ENCODE assay signal across 20 cellular contexts in genomic region chr15:86555939-86556725, GRCh38.
DNase-seq lines count a peak whose midpoint lies in the region; ATAC-seq and TF ChIP-seq lines count a peak whose summit lies in the region.
"Had no signal": no experiment of that assay in that cellular context is flagged by ENCODE, and none has a peak within 500 bp of the region (broad histone marks: within the 10 kb centered on the region; RNA-seq: fewer than 3 reads in every experiment).

No MANE protein-coding gene starts in this region.

- CTCF ChIA-PET in HEK293 (lab: Yijun Ruan, JAX): interaction anchor here (0.6 to 0.7 kb wide), 3 partner anchors 319 to 1738 kb away, joined by 3 read pairs; no protein-coding TSS in a partner anchor

- DNase-seq in NCI-H345 treated with DMSO at 0.1 percent for 48 hours (lab: John Stamatoyannopoulos, UW; ENCODE audit: unreplicated experiment) (peak; percentile 86), mesothelial cell of epicardium (ENCODE audit: low spot score in 2 of 2, unreplicated experiment in 2 of 2) (no peak), RPMI8226 (no peak)
- DNase-seq: activated CD8-positive, alpha-beta memory T cell treated with anti-CD3 and anti-CD28 coated beads, Interleukin-2, amount 50 U/mL, for 4 hours; activated naive CD4-positive, alpha-beta T cell treated with Interleukin-2 at 50 U/mL for 16 hours; aorta; COR-L47; GDM1; heart left ventricle; MG63; Right ventricle myocardium superior; sigmoid colon; stimulated activated CD4-positive, alpha-beta T cell treated with anti-CD3 and anti-CD28 coated beads, Interleukin-2, amount 100 ng/mL, for 48 hours; testis had no signal

- H3K27ac Mint-ChIP-seq in brain (peak overlapping the region in 4 of 5 experiments; percentile 0 to 32 (median 0)), mesothelial cell of epicardium (peak overlapping the region; percentile 35)

- no peaks in the 10 kb centered on the region for H3K36me3 ChIP-seq in HEK293 (ENCODE audit: control insufficient read depth in 2 of 2, insufficient read depth in 1 of 2, low read length in 2 of 2)
- H3K36me3 ChIP-seq: heart left ventricle, MG63, sigmoid colon had no signal

- H3K4me3 Mint-ChIP-seq in brain (peak overlapping the region in 2 of 5 experiments; percentile 16 to 38), mesothelial cell of epicardium (no peak overlapping the region)

- H3K4me1 Mint-ChIP-seq in brain (peaks cover 36% of the 10 kb centered on the region), mesothelial cell of epicardium (peaks cover 26% of the 10 kb centered on the region)

- no peak overlapping the region for H3K4me3 ChIP-seq in HEK293 (ENCODE audit: low read depth, low read length)
- H3K4me3 ChIP-seq: heart left ventricle, MG63, sigmoid colon, testis had no signal

- H3K27ac ChIP-seq in HEK293 (ENCODE audit: extremely low read depth, low read depth, low read length): peak overlapping the region; percentile 61
- H3K27ac ChIP-seq: heart left ventricle, sigmoid colon, testis had no signal

- ATAC-seq in GM19035 (IDR thresholded peaks at IDR 0.05; ENCODE audit: unreplicated experiment) (no peak), HG02678 (IDR thresholded peaks at IDR 0.05; ENCODE audit: unreplicated experiment) (no peak), HG03469 (IDR thresholded peaks at IDR 0.05; ENCODE audit: unreplicated experiment) (no peak)
- ATAC-seq: activated CD4-positive, CD25-positive, alpha-beta regulatory T cell treated with anti-CD3 and anti-CD28 coated beads, Interleukin-2, amount 50 U/mL, for 24 hours had no signal

- no peak for TF ChIP-seq CTCF in HEK293 (tag by site-specific recombination; IDR thresholded peaks at IDR 0.05)
- no peak for TF ChIP-seq CTCF in brain (conservative IDR thresholded peaks at IDR 0.05)
- no peak for TF ChIP-seq CTCF in mesothelial cell of epicardium (IDR thresholded peaks at IDR 0.05; ENCODE audit: unreplicated experiment)

- POLR2A ChIA-PET in HEK293 (lab: Yijun Ruan, JAX): no interaction called here

- H3K36me3 Mint-ChIP-seq in brain (no peaks in the 10 kb centered on the region), mesothelial cell of epicardium (no peaks in the 10 kb centered on the region)

- H3K4me1 ChIP-seq in HEK293 (ENCODE audit: control insufficient read depth, insufficient read depth, low read length): peaks cover 30% of the 10 kb centered on the region
- H3K4me1 ChIP-seq: sigmoid colon, testis had no signal

- H3K27me3 Mint-ChIP-seq in brain (no peaks in the 10 kb centered on the region), mesothelial cell of epicardium (ENCODE audit: low read depth) (no peaks in the 10 kb centered on the region)

- H3K9me3 Mint-ChIP-seq in brain (peaks cover 0 to 16% (median 8%) of the 10 kb centered on the region in 5 experiments), mesothelial cell of epicardium (peaks cover 2% of the 10 kb centered on the region)

- H3K9me3 ChIP-seq in HEK293 (ENCODE audit: control insufficient read depth, insufficient read depth, low read depth, low read length): no peaks in the 10 kb centered on the region; the same call in 1 of the 2 replicates
- H3K9me3 ChIP-seq: MG63, sigmoid colon, testis had no signal

TF ChIP-seq in HEK293, 187 proteins besides CTCF, POLR2A, EP300 and RAD21:
- no peak for TF ChIP-seq ZNF2 (tag by site-specific recombination; IDR thresholded peaks at IDR 0.05)
- TF ChIP-seq TRIM28 (IDR thresholded peaks at IDR 0.05; ENCODE audit: borderline replicate concordance, low read length): peak; percentile 34; the same call in 1 of the 2 replicates
- peak; percentile 65; the same call in 1 of the 2 replicates for TF ChIP-seq MEIS1 (CRISPR knock-in tag; IDR thresholded peaks at IDR 0.05; ENCODE audit: borderline replicate concordance)
- 0 out of 2 replicates have a peak, but pooled peaks have one; percentile 28 for TF ChIP-seq HOXD13 (CRISPR knock-in tag; IDR thresholded peaks at IDR 0.05; ENCODE audit: borderline replicate concordance)
- peak; percentile 68 for TF ChIP-seq TCF7L2 (IDR thresholded peaks at IDR 0.05; ENCODE audit: borderline replicate concordance, low read depth, low read length)
